12 cellular contexts compared by ENCODE assay signal in genomic region chr4:174775366-174775765, GRCh38. TPM values are rescaled to one million over a fixed set of nuclear protein-coding genes. Genes with fewer than 3 reads are reported as not detected.
"Had no signal": no experiment of that assay in that cellular context is flagged by ENCODE, and none has a peak within 500 bp of the region (broad histone marks: within the 10 kb centered on the region; RNA-seq: fewer than 3 reads in every experiment).

No MANE protein-coding gene starts in this region.

- H3K4me3 ChIP-seq: GM23248, HAP-1 had no signal

- DNase-seq: GM23248, GOT3, H7, HFFc6, KG1 had no signal

- H3K27ac Mint-ChIP-seq: HFFc6, IgD-negative memory B cell had no signal

- ATAC-seq: HCT116, HepG2 had no signal

- H3K9me3 ChIP-seq: HAP-1 had no signal

- H3K27me3 Mint-ChIP-seq: IgD-negative memory B cell had no signal

- H2AFZ ChIP-seq: GM23248 had no signal

- H3K4me1 Mint-ChIP-seq: IgD-negative memory B cell had no signal

- H3K4me1 ChIP-seq: HAP-1 had no signal

- FAIRE-seq: HepG2 had no signal

- H3K9ac ChIP-seq: GM23248 had no signal

- H3K36me3 ChIP-seq: HAP-1 had no signal

- H3K4me3 Mint-ChIP-seq: HFFc6, IgD-negative memory B cell had no signal

- H3K27ac ChIP-seq: GM23248, HL-60 had no signal

RNA-seq across cellular contexts. Expression of gene GLRA3, which starts 53.7 kb away (rescaled TPM):
- total RNA-seq: GM23248, H4, HepG2, HFFc6, HT1080 had no signal
- polyA plus RNA-seq: GM23248, HepG2 had no signal
